ENCODE assay signal across 8 cellular contexts in the genomic region with DNA sequence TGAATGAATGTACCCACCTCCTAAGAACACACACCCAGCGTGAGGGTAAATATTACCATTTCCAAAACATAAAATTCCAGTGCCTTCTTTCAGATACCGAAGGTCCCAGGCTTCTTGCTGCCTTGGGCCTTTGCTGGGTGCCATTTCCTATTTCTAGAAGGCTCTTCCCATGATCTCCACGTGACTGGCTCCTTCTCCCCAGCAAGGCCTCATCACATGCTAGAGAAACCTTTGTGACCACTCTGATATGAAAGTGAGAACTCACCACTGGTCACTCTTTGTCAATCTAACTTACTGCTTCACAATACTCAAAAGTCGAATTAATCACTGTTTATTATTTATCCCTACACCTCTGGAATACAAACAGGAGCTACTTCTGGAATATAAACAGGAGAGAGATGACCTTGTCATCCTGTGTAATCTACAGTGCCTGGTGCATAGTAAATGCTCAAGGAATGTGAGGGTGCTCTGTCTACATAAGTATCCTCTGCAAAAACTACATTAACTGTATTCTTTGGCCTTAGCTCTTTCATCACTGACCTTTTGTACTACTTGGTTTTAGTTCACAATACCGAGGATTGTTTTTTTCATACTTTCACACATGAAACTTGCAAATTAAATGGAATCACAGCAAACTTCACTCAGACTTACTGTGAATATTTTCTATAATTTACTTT. TPM values are rescaled to one million over a fixed set of nuclear protein-coding genes. Genes with fewer than 3 reads are reported as not detected.
DNase-seq lines count a peak whose midpoint lies in the region; ATAC-seq and TF ChIP-seq lines count a peak whose summit lies in the region.

No MANE protein-coding gene starts in this region.

- H3K4me1 Mint-ChIP-seq in HFFc6 (ENCODE audit: low read depth): peaks cover 55% of the 10 kb centered on the region
- peaks cover 39% of the 10 kb centered on the region for H3K4me1 Mint-ChIP-seq in activated CD4-positive, alpha-beta T cell treated with anti-CD3 and anti-CD28 coated beads for 36 hours

- DNase-seq in BJ (ENCODE audit: low read depth) (no peak), HFFc6 (no peak), brain microvascular endothelial cell (no peak), mucosa of gallbladder (ENCODE audit: low spot score) (peak; percentile 47), NCI-H1048 (lab: John Stamatoyannopoulos, UW) (no peak), prostate gland (ENCODE audit: low spot score) (no peak), BE2C (no peak)
- no peak for DNase-seq in activated CD4-positive, alpha-beta T cell treated with anti-CD3 and anti-CD28 coated beads for 36 hours

- no peaks in the 10 kb centered on the region for H3K9me3 ChIP-seq in prostate gland
- no peaks in the 10 kb centered on the region for H3K9me3 ChIP-seq in BE2C

- no peak for TF ChIP-seq POLR2A in prostate gland (IDR thresholded peaks at IDR 0.05)

- no peaks in the 10 kb centered on the region for H3K4me1 ChIP-seq in prostate gland (replicated peaks)
- no peaks in the 10 kb centered on the region for H3K4me1 ChIP-seq in BE2C

- intact Hi-C loops in prostate gland (cut with DNase I): no loop called here
- intact Hi-C loops in activated CD4-positive, alpha-beta T cell treated with anti-CD3 and anti-CD28 coated beads for 36 hours (cut with DNase I, micrococcal nuclease): loop anchor here (5.0 to 10.0 kb wide), 3 partner anchors 254 to 301 kb away; partner anchors contain the start of genes RPS12 (in 1 of the 2) and SLC18B1 (in 1 of the 2)

- H3K27ac ChIP-seq in brain microvascular endothelial cell (no peak overlapping the region), prostate gland (no peak overlapping the region)

- H3K36me3 Mint-ChIP-seq in HFFc6 (ENCODE audit: low read depth): peaks cover 14% of the 10 kb centered on the region
- peaks cover 11% of the 10 kb centered on the region for H3K36me3 Mint-ChIP-seq in activated CD4-positive, alpha-beta T cell treated with anti-CD3 and anti-CD28 coated beads for 36 hours (ENCODE audit: low read depth)

- ATAC-seq in activated CD4-positive, alpha-beta T cell treated with anti-CD3 and anti-CD28 coated beads for 36 hours: no peak

- POLR2A ChIA-PET in BJ (lab: Charles Lee): interaction anchor here (0.5 kb wide), 1 partner anchor 213 kb away, joined by 3 read pairs; no protein-coding TSS in a partner anchor
- POLR2A ChIA-PET in activated CD4-positive, alpha-beta T cell treated with anti-CD3 and anti-CD28 coated beads for 36 hours (lab: Charles Lee): no interaction called here

- H3K27me3 Mint-ChIP-seq in HFFc6 (ENCODE audit: insufficient read depth): peaks cover 9% of the 10 kb centered on the region
- no peaks in the 10 kb centered on the region for H3K27me3 Mint-ChIP-seq in activated CD4-positive, alpha-beta T cell treated with anti-CD3 and anti-CD28 coated beads for 36 hours

- peak overlapping the region; percentile 14 for H3K27ac Mint-ChIP-seq in HFFc6
- no peak overlapping the region for H3K27ac Mint-ChIP-seq in activated CD4-positive, alpha-beta T cell treated with anti-CD3 and anti-CD28 coated beads for 36 hours

- H3K27me3 ChIP-seq in BJ (ENCODE audit: control insufficient read depth, insufficient read depth, low read length): no peaks in the 10 kb centered on the region
- H3K27me3 ChIP-seq in brain microvascular endothelial cell (replicated peaks): no peaks in the 10 kb centered on the region
- H3K27me3 ChIP-seq in prostate gland (replicated peaks; ENCODE audit: insufficient read depth): no peaks in the 10 kb centered on the region
- peaks cover 27% of the 10 kb centered on the region for H3K27me3 ChIP-seq in BE2C

- TF ChIP-seq CTCF in BJ (IDR thresholded peaks at IDR 0.05; ENCODE audit: insufficient read depth, low read depth, low read length): no peak
- no peak for TF ChIP-seq CTCF in HFFc6 (IDR thresholded peaks at IDR 0.05)
- no peak for TF ChIP-seq CTCF in brain microvascular endothelial cell (IDR thresholded peaks at IDR 0.05; ENCODE audit: low read depth, low read length, missing control alignments)
- TF ChIP-seq CTCF in prostate gland (IDR thresholded peaks at IDR 0.05): no peak
- TF ChIP-seq CTCF in BE2C (IDR thresholded peaks at IDR 0.05; ENCODE audit: low read depth, low read length): no peak

- in situ Hi-C loops in brain microvascular endothelial cell (cut with HindIII; ENCODE audit: low pct_ligation_motif_present, low sequenced_read_pairs): no loop called here

- no peaks in the 10 kb centered on the region for H3K9me3 Mint-ChIP-seq in HFFc6
- H3K9me3 Mint-ChIP-seq in activated CD4-positive, alpha-beta T cell treated with anti-CD3 and anti-CD28 coated beads for 36 hours (ENCODE audit: low read depth): no peaks in the 10 kb centered on the region

- H3K4me3 Mint-ChIP-seq in HFFc6: peak overlapping the region; percentile 89
- H3K4me3 Mint-ChIP-seq in activated CD4-positive, alpha-beta T cell treated with anti-CD3 and anti-CD28 coated beads for 36 hours: no peak overlapping the region

- CTCF ChIA-PET in BJ (lab: Yijun Ruan, JAX): no interaction called here
- CTCF ChIA-PET in activated CD4-positive, alpha-beta T cell treated with anti-CD3 and anti-CD28 coated beads for 36 hours (lab: Charles Lee): interaction anchor here (1.5 kb wide), 1 partner anchor 19 kb away, joined by 4 read pairs; no protein-coding TSS in a partner anchor

- WGBS in prostate gland: 61% methylated on average over 5 of the region's 5 CpGs

- no peaks in the 10 kb centered on the region for H3K36me3 ChIP-seq in BJ (ENCODE audit: control insufficient read depth, insufficient read depth, low read length)
- no peaks in the 10 kb centered on the region for H3K36me3 ChIP-seq in brain microvascular endothelial cell (replicated peaks)
- H3K36me3 ChIP-seq in prostate gland: no peaks in the 10 kb centered on the region
- no peaks in the 10 kb centered on the region for H3K36me3 ChIP-seq in BE2C

- peak overlapping the region; percentile 83; the same call in 1 of the 2 replicates for H3K4me3 ChIP-seq in BJ (ENCODE audit: low read depth, low read length)
- H3K4me3 ChIP-seq in brain microvascular endothelial cell (ENCODE audit: low read depth, low read length): peak overlapping the region; percentile 85
- H3K4me3 ChIP-seq in prostate gland: no peak overlapping the region
- no peak overlapping the region for H3K4me3 ChIP-seq in BE2C (ENCODE audit: low read depth, low read length)

RNA-seq across cellular contexts. Expression of gene STX7, which starts 1.6 kb away (rescaled TPM):
- polyA plus RNA-seq in BJ (2011; rRNA removed): 31.0 and 51.2 TPM in 2 replicates
- polyA minus RNA-seq in BJ (2011; rRNA and poly(A)+ RNA removed): 23.0 and 26.2 TPM in 2 replicates
- total RNA-seq in HFFc6 (2021; fragmentation: NEBNext Ultra II Directional; extraction: Animal tissue kit (Norgen Biotek cat#: 25700)): 10 to 100 TPM; 36.4 to 41.5 (median 39.3) TPM
- total RNA-seq in mucosa of gallbladder (94.5 TPM), prostate gland (10 to 100 TPM; 17.6 to 27.1 TPM)
- polyA plus RNA-seq in BE2C (2012; ENCODE audit: insufficient read depth, insufficient read length, low read depth): 10.3 TPM
- total RNA-seq in activated CD4-positive, alpha-beta T cell treated with anti-CD3 and anti-CD28 coated beads for 36 hours: 10 to 100 TPM; 13.3 to 20.3 TPM

RNA-seq across cellular contexts. Expression of gene TAAR9, which starts 26.8 kb away (rescaled TPM):
- not detected in 2 replicates for polyA plus RNA-seq in BJ (2011; rRNA removed)
- polyA minus RNA-seq in BJ (2011; rRNA and poly(A)+ RNA removed): not detected in 2 replicates
- total RNA-seq in HFFc6 (2021; fragmentation: NEBNext Ultra II Directional; extraction: Animal tissue kit (Norgen Biotek cat#: 25700)): not detected
- total RNA-seq in mucosa of gallbladder (not detected), prostate gland (not detected)
- not detected for polyA plus RNA-seq in BE2C (2012; ENCODE audit: insufficient read depth, insufficient read length, low read depth)
- total RNA-seq in activated CD4-positive, alpha-beta T cell treated with anti-CD3 and anti-CD28 coated beads for 36 hours: not detected

RNA-seq across cellular contexts. Expression of gene TAAR8, which starts 41.2 kb away (rescaled TPM):
- not detected in 2 replicates for polyA plus RNA-seq in BJ (2011; rRNA removed)
- not detected in 2 replicates for polyA minus RNA-seq in BJ (2011; rRNA and poly(A)+ RNA removed)
- total RNA-seq in HFFc6 (2021; fragmentation: NEBNext Ultra II Directional; extraction: Animal tissue kit (Norgen Biotek cat#: 25700)): not detected
- total RNA-seq in mucosa of gallbladder (not detected), prostate gland (not detected)
- polyA plus RNA-seq in BE2C (2012; ENCODE audit: insufficient read depth, insufficient read length, low read depth): not detected
- not detected for total RNA-seq in activated CD4-positive, alpha-beta T cell treated with anti-CD3 and anti-CD28 coated beads for 36 hours

RNA-seq across cellular contexts. Expression of gene TAAR6, which starts 58.8 kb away (rescaled TPM):
- not detected in 2 replicates for polyA plus RNA-seq in BJ (2011; rRNA removed)
- not detected in 2 replicates for polyA minus RNA-seq in BJ (2011; rRNA and poly(A)+ RNA removed)
- not detected for total RNA-seq in HFFc6 (2021; fragmentation: NEBNext Ultra II Directional; extraction: Animal tissue kit (Norgen Biotek cat#: 25700))
- not detected for total RNA-seq in mucosa of gallbladder
- total RNA-seq in prostate gland: not detected
- polyA plus RNA-seq in BE2C (2012; ENCODE audit: insufficient read depth, insufficient read length, low read depth): not detected
- total RNA-seq in activated CD4-positive, alpha-beta T cell treated with anti-CD3 and anti-CD28 coated beads for 36 hours: not detected

Comparison
In these comparisons a context has a peak if more than half of its experiments do, and no peak if none do; other contexts are left out.
1. H3K4me3 ChIP-seq: peak in BJ (single experiment) and brain microvascular endothelial cell (single experiment); none in prostate gland (0 of 2) and BE2C (single experiment).